ENCODE assay signal across 24 cellular contexts in genomic region chr7:142933092-142933475, GRCh38. TPM values are rescaled to one million over a fixed set of nuclear protein-coding genes. Genes with fewer than 3 reads are reported as not detected.
DNase-seq lines count a peak whose midpoint lies in the region; ATAC-seq, FAIRE-seq and TF ChIP-seq lines count a peak whose summit lies in the region.
"Had no signal": no experiment of that assay in that cellular context is flagged by ENCODE, and none has a peak within 500 bp of the region (broad histone marks: within the 10 kb centered on the region; RNA-seq: fewer than 3 reads in every experiment).

No MANE protein-coding gene starts in this region.

- peak overlapping the region; percentile 33 for H3K27ac Mint-ChIP-seq in progenitor cell of endocrine pancreas
- H3K27ac Mint-ChIP-seq: CD4-positive, alpha-beta T cell; CD8-positive, alpha-beta memory T cell; GM23338 had no signal

- H3K4me3 Mint-ChIP-seq in progenitor cell of endocrine pancreas (ENCODE audit: low read depth), result no peak overlapping the region
- H3K4me3 Mint-ChIP-seq: CD14-positive monocyte; CD4-positive, alpha-beta T cell; CD8-positive, alpha-beta memory T cell; GM23338; H9 had no signal

- H3K27me3 Mint-ChIP-seq in progenitor cell of endocrine pancreas, result peaks cover 24% of the 10 kb centered on the region
- H3K27me3 Mint-ChIP-seq: CD4-positive, alpha-beta T cell had no signal

- H3K79me2 ChIP-seq in DND-41 (ENCODE audit: insufficient read depth, low read length) (no peaks in the 10 kb centered on the region), K562 (ENCODE audit: control insufficient read depth, insufficient read depth, low read length) (no peaks in the 10 kb centered on the region)

- no peak for TF ChIP-seq POLR2A in K562 (conservative IDR thresholded peaks at IDR 0.05)

- no peak overlapping the region for H3K9ac ChIP-seq in BLaER1
- no peak overlapping the region for H3K9ac ChIP-seq in DND-41 (ENCODE audit: low read depth, low read length)
- no peak overlapping the region for H3K9ac ChIP-seq in K562 (ENCODE audit: insufficient read depth in 1 of 2, low read depth in 2 of 2, low read length in 2 of 2)

- intact Hi-C loops in K562 (cut with micrococcal nuclease), result no loop called here

- 0 out of 3 replicates have a peak, but pooled peaks have one; percentile 42 for ATAC-seq in DND-41 (ENCODE audit: insufficient read depth, low read depth)
- no peak for ATAC-seq in K562

- H3K9me3 ChIP-seq in BLaER1, result peaks cover 15% of the 10 kb centered on the region
- no peaks in the 10 kb centered on the region for H3K9me3 ChIP-seq in DND-41 (ENCODE audit: insufficient read depth, low read length, severe bottlenecking)
- no peaks in the 10 kb centered on the region for H3K9me3 ChIP-seq in K562 (replicated peaks; ENCODE audit: control insufficient read depth, insufficient read depth, low read depth, low read length)
- no peaks in the 10 kb centered on the region for H3K9me3 ChIP-seq in HAP-1

- 3% methylated on average over 7 of the region's 7 CpGs for WGBS in K562 (ENCODE audit: insufficient coverage, low coverage, missing lambda C conversion rate)

- H3K36me3 Mint-ChIP-seq in progenitor cell of endocrine pancreas (ENCODE audit: insufficient read depth), result no peaks in the 10 kb centered on the region
- H3K36me3 Mint-ChIP-seq: CD8-positive, alpha-beta memory T cell had no signal

- no peak overlapping the region for H3K4me3 ChIP-seq in BLaER1
- no peak overlapping the region for H3K4me3 ChIP-seq in DND-41 (ENCODE audit: low read depth in 1 of 2, low read length in 2 of 2)
- H3K4me3 ChIP-seq in K562, result no peak overlapping the region
- no peak overlapping the region for H3K4me3 ChIP-seq in HAP-1
- H3K4me3 ChIP-seq: GM23338 had no signal

- CTCF ChIA-PET in K562 (lab: Yijun Ruan, JAX; ENCODE audit: low intra/inter-chr PET ratio), result interaction anchor here (1.0 kb wide), 1 partner anchor 71 kb away, joined by 3 read pairs; no protein-coding TSS in a partner anchor

- H3K4me1 Mint-ChIP-seq in progenitor cell of endocrine pancreas (ENCODE audit: low read depth), result peaks cover 5% of the 10 kb centered on the region
- H3K4me1 Mint-ChIP-seq: CD8-positive, alpha-beta memory T cell had no signal

- no peaks in the 10 kb centered on the region for H3K36me3 ChIP-seq in BLaER1
- no peaks in the 10 kb centered on the region for H3K36me3 ChIP-seq in DND-41 (ENCODE audit: insufficient read depth, low read length)
- no peaks in the 10 kb centered on the region; the same call in 2 of the 3 replicates for H3K36me3 ChIP-seq in K562 (ENCODE audit: control insufficient read depth, insufficient read depth, low read length)
- H3K36me3 ChIP-seq in HAP-1 (replicated peaks), result no peaks in the 10 kb centered on the region

- no peak overlapping the region for H2AFZ ChIP-seq in DND-41 (ENCODE audit: low read depth, low read length)
- no peak overlapping the region for H2AFZ ChIP-seq in K562 (ENCODE audit: low read depth, low read length)

- H3K27ac ChIP-seq in BLaER1 (no peak overlapping the region), DND-41 (ENCODE audit: low read length) (no peak overlapping the region), K562 (ENCODE audit: extremely low read depth, low read depth, low read length) (no peak overlapping the region)

- BruUV-seq in K562 (replicated peaks; lab: Mats Ljungman, UMichigan), result no TSS peak

- H3K4me2 ChIP-seq in BLaER1, result peak overlapping the region; percentile 80
- no peak overlapping the region for H3K4me2 ChIP-seq in DND-41 (ENCODE audit: insufficient read depth, low read length)
- no peak overlapping the region for H3K4me2 ChIP-seq in K562 (ENCODE audit: insufficient read depth, low read length)
- H3K4me2 ChIP-seq: GM23338 had no signal

- in situ Hi-C loops in K562 (cut with MboI), result no loop called here
- in situ Hi-C loops in HAP-1 (cut with MboI; ENCODE audit: low sequenced_read_pairs), result no loop called here

- no peak for TF ChIP-seq EP300 in K562 (IDR thresholded peaks at IDR 0.05; ENCODE audit: low read length)

- POLR2A ChIA-PET in K562 (lab: Yijun Ruan, JAX), result interaction anchor here (0.6 to 1.4 kb wide), 4 partner anchors 9 to 20 kb away, joined by 3 to 4 read pairs (median 3); no protein-coding TSS in a partner anchor

- no peaks in the 10 kb centered on the region for H3K9me3 Mint-ChIP-seq in progenitor cell of endocrine pancreas (ENCODE audit: low read depth)
- H3K9me3 Mint-ChIP-seq: CD4-positive, alpha-beta T cell; CD8-positive, alpha-beta memory T cell; GM23338 had no signal

- TF ChIP-seq CTCF in DND-41 (IDR thresholded peaks at IDR 0.05; ENCODE audit: borderline replicate concordance, extremely low read depth, low read length, poor library complexity, severe bottlenecking), result no peak
- no peak for TF ChIP-seq CTCF in K562 (IDR thresholded peaks at IDR 0.05 in 2 of 3, conservative IDR thresholded peaks at IDR 0.05 in 1 of 3; ENCODE audit: insufficient read depth in 2 of 3, low read depth in 1 of 3, low read length in 3 of 3)
- no peak for TF ChIP-seq CTCF in progenitor cell of endocrine pancreas (IDR thresholded peaks at IDR 0.05; ENCODE audit: unreplicated experiment)

- FAIRE-seq in K562 (lab: Jason Lieb, UNC), result no peak
- FAIRE-seq: D721Med, GM12891, GM18507 had no signal

- DNase-seq in DND-41 (no peak), K562 (ENCODE audit: extremely low read depth in 1 of 4, low spot score in 3 of 4) (no peak), progenitor cell of endocrine pancreas (ENCODE audit: low spot score, unreplicated experiment) (no peak), OCI-M1 (lab: John Stamatoyannopoulos, UW) (no peak), HAP-1 (ENCODE audit: low spot score in 2 of 2) (no peak), A172 (ENCODE audit: low spot score) (no peak)
- DNase-seq: 8988T; CD4-positive, alpha-beta T cell; CD8-positive, alpha-beta memory T cell; DMS 273 treated with DMSO at 0.1 percent for 48 hours; DMS79; GF-D8; H9 had no signal

- H4K20me1 ChIP-seq in BLaER1 (no peaks in the 10 kb centered on the region), DND-41 (ENCODE audit: insufficient read depth, low read length) (no peaks in the 10 kb centered on the region), K562 (replicated peaks; ENCODE audit: control insufficient read depth, insufficient read depth, low read length) (peaks cover 4% of the 10 kb centered on the region; the same call in 1 of the 2 replicates)

- no peaks in the 10 kb centered on the region for H3K9me1 ChIP-seq in K562 (ENCODE audit: control insufficient read depth, insufficient read depth, low read length)

- H3K27me3 ChIP-seq in BLaER1, result no peaks in the 10 kb centered on the region
- H3K27me3 ChIP-seq in DND-41 (ENCODE audit: insufficient read depth, low read length, poor library complexity), result no peaks in the 10 kb centered on the region
- H3K27me3 ChIP-seq in K562 (ENCODE audit: control insufficient read depth in 2 of 2, insufficient read depth in 2 of 2, low read length in 2 of 2), result peaks cover 28 to 49% of the 10 kb centered on the region in 2 experiments
- H3K27me3 ChIP-seq in HAP-1 (ENCODE audit: low read depth), result no peaks in the 10 kb centered on the region

- no peak for TF ChIP-seq RAD21 in K562 (CRISPR knock-in tag; conservative IDR thresholded peaks at IDR 0.05 in 1 of 2, IDR thresholded peaks at IDR 0.05 in 1 of 2)

- H3K4me1 ChIP-seq in BLaER1, result peaks cover 32% of the 10 kb centered on the region
- no peaks in the 10 kb centered on the region for H3K4me1 ChIP-seq in DND-41 (ENCODE audit: insufficient read depth, low read length)
- H3K4me1 ChIP-seq in K562 (replicated peaks in 1 of 2; ENCODE audit: control insufficient read depth in 2 of 2, insufficient read depth in 2 of 2, low read length in 2 of 2), result peaks cover 3% of the 10 kb centered on the region in 2 experiments; a peak in 1 of 5 replicates
- no peaks in the 10 kb centered on the region for H3K4me1 ChIP-seq in HAP-1

RNA-seq across cellular contexts. Expression of gene TRPV5, which starts 0.5 kb away (rescaled TPM):
- 0.56 and 0.74 TPM in 2 replicates for total RNA-seq in K562 (2011; cell fraction: chromatin; rRNA removed; ENCODE audit: low replicate concordance)
- 0.17 and 0.26 TPM in 2 replicates for total RNA-seq in K562 (2011; cell fraction: nucleolus; rRNA removed)
- total RNA-seq in K562 (2011; cell fraction: nucleoplasm; rRNA removed), result 0.44 and 1.1 TPM in 2 replicates
- total RNA-seq in K562 (2014; rRNA removed), result not detected in 2 replicates
- not detected in 2 replicates for total RNA-seq in K562 (2014; rRNA removed; fragmentation: Illumina TruSeq; extraction: Trizol)
- total RNA-seq in K562 (2015; rRNA removed; fragmentation: Illumina TruSeq; extraction: Trizol), result not detected in 2 replicates
- total RNA-seq in K562 (2021), result not detected in 2 replicates
- 0.12 TPM in 1 of 2 replicates, not detected in the other for polyA plus RNA-seq in K562 (2011; rRNA removed)
- polyA plus RNA-seq in K562 (2011; cell fraction: cytosol; rRNA removed), result 0.03 TPM in 1 of 2 replicates, not detected in the other
- 0.36 and 0.60 TPM in 2 replicates for polyA plus RNA-seq in K562 (2011; cell fraction: nucleus; rRNA removed)
- 0.08 TPM in 1 of 2 replicates, not detected in the other for polyA plus RNA-seq in K562 (2012)
- polyA plus RNA-seq in K562 (2014; fragmentation: Illumina TruSeq; extraction: Trizol), result 0.04 TPM in 1 of 2 replicates, not detected in the other
- not detected for polyA plus RNA-seq in K562 (2014; fragmentation: Nextera tagmentation; extraction: Ambion mirVana)
- not detected in 2 replicates for polyA plus RNA-seq in K562 (2014; rRNA removed)
- polyA minus RNA-seq in K562 (2011; rRNA and poly(A)+ RNA removed), result 0.27 TPM in 1 of 2 replicates, not detected in the other
- not detected in 2 replicates for polyA minus RNA-seq in K562 (2011; cell fraction: cytosol; rRNA and poly(A)+ RNA removed)
- 0.13 and 0.22 TPM in 2 replicates for polyA minus RNA-seq in K562 (2011; cell fraction: nucleus; rRNA and poly(A)+ RNA removed)
- total RNA-seq in progenitor cell of endocrine pancreas, result 0.13 and 0.14 TPM in 2 replicates
- 0.22 TPM in 1 of 2 replicates, not detected in the other for total RNA-seq in A172 (2014; rRNA removed; shearing (Covaris generic))
- total RNA-seq: A673; CD4-positive, alpha-beta T cell; CD8-positive, alpha-beta memory T cell; G401; GM23338; H4; H9 had no signal
- polyA plus RNA-seq: BJ; CD14-positive monocyte; CD8-positive, alpha-beta memory T cell; GM23338 had no signal

RNA-seq across cellular contexts. Expression of gene LLCFC1, which starts 6.2 kb away (rescaled TPM):
- not detected in 2 replicates for total RNA-seq in K562 (2011; cell fraction: chromatin; rRNA removed; ENCODE audit: low replicate concordance)
- total RNA-seq in K562 (2011; cell fraction: nucleolus; rRNA removed), result not detected in 2 replicates
- not detected in 2 replicates for total RNA-seq in K562 (2011; cell fraction: nucleoplasm; rRNA removed)
- total RNA-seq in K562 (2014; rRNA removed) (not detected in 2 replicates), K562 (2014; rRNA removed; fragmentation: Illumina TruSeq; extraction: Trizol) (not detected in 2 replicates), K562 (2015; rRNA removed; fragmentation: Illumina TruSeq; extraction: Trizol) (not detected in 2 replicates), K562 (2021) (not detected in 2 replicates), progenitor cell of endocrine pancreas (not detected in 2 replicates)
- polyA plus RNA-seq in K562 (2011; rRNA removed) (not detected in 2 replicates), K562 (2014; fragmentation: Illumina TruSeq; extraction: Trizol) (not detected in 2 replicates), K562 (2014; fragmentation: Nextera tagmentation; extraction: Ambion mirVana) (not detected), K562 (2014; rRNA removed) (not detected in 2 replicates)
- polyA plus RNA-seq in K562 (2011; cell fraction: cytosol; rRNA removed), result not detected in 2 replicates
- polyA plus RNA-seq in K562 (2011; cell fraction: nucleus; rRNA removed), result not detected in 2 replicates
- 0.20 and 0.55 TPM in 2 replicates for polyA plus RNA-seq in K562 (2012)
- polyA minus RNA-seq in K562 (2011; rRNA and poly(A)+ RNA removed), result not detected in 2 replicates
- not detected in 2 replicates for polyA minus RNA-seq in K562 (2011; cell fraction: cytosol; rRNA and poly(A)+ RNA removed)
- polyA minus RNA-seq in K562 (2011; cell fraction: nucleus; rRNA and poly(A)+ RNA removed), result not detected in 2 replicates
- not detected in 2 replicates for total RNA-seq in A172 (2014; rRNA removed; shearing (Covaris generic))
- total RNA-seq: A673; CD4-positive, alpha-beta T cell; CD8-positive, alpha-beta memory T cell; Daoy; G401; GM23338; H4; H9 had no signal
- polyA plus RNA-seq: BJ; CD14-positive monocyte; CD8-positive, alpha-beta memory T cell; GM23338 had no signal

RNA-seq across cellular contexts. Expression of gene KEL, which starts 29.1 kb away (rescaled TPM):
- 113 and 184 TPM in 2 replicates for total RNA-seq in K562 (2011; cell fraction: chromatin; rRNA removed; ENCODE audit: low replicate concordance)
- total RNA-seq in K562 (2011; cell fraction: nucleolus; rRNA removed), result 129 and 133 TPM in 2 replicates
- 107 and 122 TPM in 2 replicates for total RNA-seq in K562 (2011; cell fraction: nucleoplasm; rRNA removed)
- total RNA-seq in K562 (2014; rRNA removed), result 15.9 and 22.0 TPM in 2 replicates
- 19.2 and 19.3 TPM in 2 replicates for total RNA-seq in K562 (2014; rRNA removed; fragmentation: Illumina TruSeq; extraction: Trizol)
- total RNA-seq in K562 (2015; rRNA removed; fragmentation: Illumina TruSeq; extraction: Trizol), result 22.2 and 25.5 TPM in 2 replicates
- total RNA-seq in K562 (2021), result 28.7 and 34.3 TPM in 2 replicates
- polyA plus RNA-seq in K562 (2011; rRNA removed), result 47.4 and 72.0 TPM in 2 replicates
- polyA plus RNA-seq in K562 (2011; cell fraction: cytosol; rRNA removed), result 33.6 and 44.4 TPM in 2 replicates
- 361 and 506 TPM in 2 replicates for polyA plus RNA-seq in K562 (2011; cell fraction: nucleus; rRNA removed)
- polyA plus RNA-seq in K562 (2012), result 25.0 and 47.3 TPM in 2 replicates
- polyA plus RNA-seq in K562 (2014; fragmentation: Illumina TruSeq; extraction: Trizol), result 33.8 and 35.3 TPM in 2 replicates
- 10 to 100 TPM in 1 of 2 experiments, 1 to 10 TPM in 1; 9.0 to 18.9 TPM for polyA plus RNA-seq in K562 (2014; fragmentation: Nextera tagmentation; extraction: Ambion mirVana)
- polyA plus RNA-seq in K562 (2014; rRNA removed), result 33.1 and 36.7 TPM in 2 replicates
- 31.5 and 38.3 TPM in 2 replicates for polyA minus RNA-seq in K562 (2011; rRNA and poly(A)+ RNA removed)
- 14.1 and 24.0 TPM in 2 replicates for polyA minus RNA-seq in K562 (2011; cell fraction: cytosol; rRNA and poly(A)+ RNA removed)
- polyA minus RNA-seq in K562 (2011; cell fraction: nucleus; rRNA and poly(A)+ RNA removed), result 85.5 and 91.1 TPM in 2 replicates
- total RNA-seq in progenitor cell of endocrine pancreas, result 1.7 and 1.9 TPM in 2 replicates
- total RNA-seq in A172 (2014; rRNA removed; shearing (Covaris generic)), result 0.46 TPM in 1 of 2 replicates, not detected in the other
- total RNA-seq: A673, Daoy, G401 had no signal
- polyA plus RNA-seq: CD14-positive monocyte; CD8-positive, alpha-beta memory T cell had no signal

RNA-seq across cellular contexts. Expression of gene TRPV6, which starts 47.5 kb away (rescaled TPM):
- 2.1 and 5.6 TPM in 2 replicates for total RNA-seq in K562 (2011; cell fraction: chromatin; rRNA removed; ENCODE audit: low replicate concordance)
- total RNA-seq in K562 (2011; cell fraction: nucleolus; rRNA removed), result 3.2 and 3.3 TPM in 2 replicates
- 2.2 and 2.7 TPM in 2 replicates for total RNA-seq in K562 (2011; cell fraction: nucleoplasm; rRNA removed)
- total RNA-seq in K562 (2014; rRNA removed) (0.04 and 0.36 TPM in 2 replicates), K562 (2014; rRNA removed; fragmentation: Illumina TruSeq; extraction: Trizol) (0.11 and 0.51 TPM in 2 replicates), K562 (2015; rRNA removed; fragmentation: Illumina TruSeq; extraction: Trizol) (0.04 and 0.11 TPM in 2 replicates), K562 (2021) (0.18 and 0.81 TPM in 2 replicates), progenitor cell of endocrine pancreas (5.7 and 6.2 TPM in 2 replicates)
- polyA plus RNA-seq in K562 (2011; rRNA removed) (0.08 and 0.37 TPM in 2 replicates), K562 (2014; fragmentation: Illumina TruSeq; extraction: Trizol) (0.25 and 0.26 TPM in 2 replicates), K562 (2014; fragmentation: Nextera tagmentation; extraction: Ambion mirVana) (under 1 TPM; 0.04 to 0.06 TPM), K562 (2014; rRNA removed) (0.22 and 0.32 TPM in 2 replicates)
- polyA plus RNA-seq in K562 (2011; cell fraction: cytosol; rRNA removed), result 0.19 and 0.33 TPM in 2 replicates
- polyA plus RNA-seq in K562 (2011; cell fraction: nucleus; rRNA removed), result 3.7 and 4.0 TPM in 2 replicates
- polyA plus RNA-seq in K562 (2012), result 0.59 and 13.5 TPM in 2 replicates
- polyA minus RNA-seq in K562 (2011; rRNA and poly(A)+ RNA removed), result 0.36 and 0.46 TPM in 2 replicates
- polyA minus RNA-seq in K562 (2011; cell fraction: cytosol; rRNA and poly(A)+ RNA removed), result not detected in 2 replicates
- 0.89 and 0.94 TPM in 2 replicates for polyA minus RNA-seq in K562 (2011; cell fraction: nucleus; rRNA and poly(A)+ RNA removed)
- total RNA-seq in A172 (2014; rRNA removed; shearing (Covaris generic)), result not detected in 2 replicates
- total RNA-seq: A673; CD4-positive, alpha-beta T cell; CD8-positive, alpha-beta memory T cell; Daoy; G401; H4 had no signal
- polyA plus RNA-seq: BJ; CD14-positive monocyte; CD8-positive, alpha-beta memory T cell had no signal
